21 cellular contexts compared by ENCODE assay signal in the genomic region with DNA sequence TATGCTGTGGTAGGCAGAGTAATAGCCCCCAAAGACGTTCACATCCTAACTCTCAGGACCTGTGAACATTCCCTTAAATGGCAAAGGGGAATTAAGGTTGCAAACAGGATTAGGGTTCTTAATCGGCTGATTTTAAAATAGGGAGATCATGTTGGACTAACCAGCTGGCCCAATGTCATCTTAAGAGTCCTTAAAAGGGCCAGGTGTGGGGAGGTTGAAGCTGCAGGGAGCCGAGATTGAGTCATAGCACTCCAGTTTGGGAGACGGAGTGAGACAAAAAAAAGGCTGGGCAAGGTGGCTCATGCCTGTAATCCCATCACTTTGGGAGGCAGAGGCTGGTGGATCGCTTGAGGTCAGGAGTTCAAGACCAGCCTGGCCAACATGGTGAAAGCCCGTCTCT. TPM values are rescaled to one million over a fixed set of nuclear protein-coding genes. Genes with fewer than 3 reads are reported as not detected.
DNase-seq lines count a peak whose midpoint lies in the region; ATAC-seq and TF ChIP-seq lines count a peak whose summit lies in the region.
"Had no signal": no experiment of that assay in that cellular context is flagged by ENCODE, and none has a peak within 500 bp of the region (broad histone marks: within the 10 kb centered on the region; RNA-seq: fewer than 3 reads in every experiment).

No MANE protein-coding gene starts in this region.

- H4K20me1 ChIP-seq in smooth muscle cell (ENCODE audit: low read depth) = peaks cover 31% of the 10 kb centered on the region

- no peak for DNase-seq in activated naive CD8-positive, alpha-beta T cell treated with anti-CD3 and anti-CD28 coated beads for 36 hours
- DNase-seq in T-cell (no peak), esophagus squamous epithelium (lab: John Stamatoyannopoulos, UW) (no peak), smooth muscle cell (lab: John Stamatoyannopoulos, UW; ENCODE audit: unreplicated experiment) (no peak), adrenal gland (no peak)
- no peak for DNase-seq in activated CD4-positive, alpha-beta T cell treated with anti-CD3 and anti-CD28 coated beads for 4 hours
- DNase-seq: activated CD4-positive, alpha-beta T cell treated with anti-CD3 and anti-CD28 coated beads, Interleukin-2, amount 50 U/mL, for 4 hours; activated naive CD4-positive, alpha-beta T cell treated with anti-CD3 and anti-CD28 coated beads for 36 hours; activated T-cell treated with anti-CD3 and anti-CD28 coated beads for 4 hours; body of pancreas; KBM-7; left ventricle myocardium inferior; NCI-H2029; NCI-H774; Peyer's patch; stimulated activated CD4-positive, alpha-beta T cell treated with anti-CD3 and anti-CD28 coated beads, Interleukin-4, amount 100 ng/mL, for 24 hours had no signal

- H3K79me2 ChIP-seq in smooth muscle cell (ENCODE audit: low read depth) = peaks cover 34% of the 10 kb centered on the region

- WGBS in esophagus squamous epithelium, 2 donors = 52 to 59% methylated on average over 6 of the region's 6 CpGs
- 73% methylated on average over 6 of the region's 6 CpGs for WGBS in smooth muscle cell (ENCODE audit: low lambda C conversion rate)
- 75 to 87% (median 80%) methylated on average over 6 of the region's 6 CpGs for WGBS in adrenal gland, 4 donors

- TF ChIP-seq POLR2A in esophagus squamous epithelium (IDR thresholded peaks at IDR 0.05) (no peak), adrenal gland (IDR thresholded peaks at IDR 0.05) (no peak)

- H3K27ac Mint-ChIP-seq in activated naive CD8-positive, alpha-beta T cell = no peak overlapping the region
- no peak overlapping the region for H3K27ac Mint-ChIP-seq in activated naive CD8-positive, alpha-beta T cell treated with anti-CD3 and anti-CD28 coated beads for 36 hours
- H3K27ac Mint-ChIP-seq in T-cell = peak overlapping the region in 1 of 2 donors; percentile 23
- H3K27ac Mint-ChIP-seq: activated naive CD4-positive, alpha-beta T cell treated with anti-CD3 and anti-CD28 coated beads for 36 hours had no signal

- H3K36me3 Mint-ChIP-seq in activated naive CD8-positive, alpha-beta T cell = no peaks in the 10 kb centered on the region
- H3K36me3 Mint-ChIP-seq in activated naive CD8-positive, alpha-beta T cell treated with anti-CD3 and anti-CD28 coated beads for 36 hours = peaks cover 1% of the 10 kb centered on the region
- no peaks in the 10 kb centered on the region for H3K36me3 Mint-ChIP-seq in T-cell

- peak overlapping the region; percentile 5 for H3K4me3 Mint-ChIP-seq in activated naive CD8-positive, alpha-beta T cell
- H3K4me3 Mint-ChIP-seq in activated naive CD8-positive, alpha-beta T cell treated with anti-CD3 and anti-CD28 coated beads for 36 hours = no peak overlapping the region
- H3K4me3 Mint-ChIP-seq in T-cell = peak overlapping the region in 2 of 3 donors; percentile 14 to 31
- H3K4me3 Mint-ChIP-seq: activated naive CD4-positive, alpha-beta T cell treated with anti-CD3 and anti-CD28 coated beads for 36 hours had no signal

- peaks cover 26% of the 10 kb centered on the region for H3K4me1 Mint-ChIP-seq in activated naive CD8-positive, alpha-beta T cell (ENCODE audit: low read depth)
- peaks cover 21% of the 10 kb centered on the region for H3K4me1 Mint-ChIP-seq in activated naive CD8-positive, alpha-beta T cell treated with anti-CD3 and anti-CD28 coated beads for 36 hours
- peaks cover 22 to 26% (median 24%) of the 10 kb centered on the region in 3 donors for H3K4me1 Mint-ChIP-seq in T-cell

- H3K4me3 ChIP-seq in esophagus squamous epithelium (no peak overlapping the region), smooth muscle cell (no peak overlapping the region), adrenal gland (no peak overlapping the region)
- H3K4me3 ChIP-seq: body of pancreas, left ventricle myocardium inferior, Peyer's patch, skin epidermis had no signal

- H3K36me3 ChIP-seq in esophagus squamous epithelium (no peaks in the 10 kb centered on the region), smooth muscle cell (ENCODE audit: low read depth) (no peaks in the 10 kb centered on the region), adrenal gland (replicated peaks in 1 of 2) (no peaks in the 10 kb centered on the region)
- H3K36me3 ChIP-seq: left ventricle myocardium inferior, Peyer's patch had no signal

- H3K27ac ChIP-seq in esophagus squamous epithelium (peak overlapping the region in 3 of 4 donors; percentile 39 to 52 (median 48)), smooth muscle cell (ENCODE audit: low read depth) (peak overlapping the region; percentile 88), adrenal gland (no peak overlapping the region)
- H3K27ac ChIP-seq: body of pancreas, left ventricle myocardium inferior had no signal

- no peaks in the 10 kb centered on the region for H3K9me3 Mint-ChIP-seq in activated naive CD8-positive, alpha-beta T cell (ENCODE audit: low read depth)
- H3K9me3 Mint-ChIP-seq in activated naive CD8-positive, alpha-beta T cell treated with anti-CD3 and anti-CD28 coated beads for 36 hours = no peaks in the 10 kb centered on the region
- no peaks in the 10 kb centered on the region for H3K9me3 Mint-ChIP-seq in T-cell
- H3K9me3 Mint-ChIP-seq: activated naive CD4-positive, alpha-beta T cell treated with anti-CD3 and anti-CD28 coated beads for 36 hours had no signal

- H3F3A ChIP-seq in smooth muscle cell (ENCODE audit: low read depth) = peaks cover 10% of the 10 kb centered on the region

- H3K27me3 Mint-ChIP-seq in activated naive CD8-positive, alpha-beta T cell = no peaks in the 10 kb centered on the region
- no peaks in the 10 kb centered on the region for H3K27me3 Mint-ChIP-seq in activated naive CD8-positive, alpha-beta T cell treated with anti-CD3 and anti-CD28 coated beads for 36 hours
- no peaks in the 10 kb centered on the region for H3K27me3 Mint-ChIP-seq in T-cell

- no peaks in the 10 kb centered on the region for H3K9me3 ChIP-seq in esophagus squamous epithelium
- no peaks in the 10 kb centered on the region for H3K9me3 ChIP-seq in smooth muscle cell (replicated peaks; ENCODE audit: low read depth)
- H3K9me3 ChIP-seq in adrenal gland (replicated peaks in 1 of 3) = no peaks in the 10 kb centered on the region
- H3K9me3 ChIP-seq: body of pancreas, left ventricle myocardium inferior, Peyer's patch had no signal

- H3K27me3 ChIP-seq in esophagus squamous epithelium (no peaks in the 10 kb centered on the region), smooth muscle cell (ENCODE audit: low read depth) (no peaks in the 10 kb centered on the region), adrenal gland (no peaks in the 10 kb centered on the region)
- H3K27me3 ChIP-seq: body of pancreas, Peyer's patch had no signal

- CTCF ChIA-PET in T-cell (lab: Charles Lee) = interaction anchor here in 1 of 2 donors (0.6 to 2.1 kb wide), 3 partner anchors 13 to 302 kb away, joined by 4 to 5 read pairs (median 5); no protein-coding TSS in a partner anchor

- ATAC-seq in T-cell (replicated peaks in 1 of 4) (no peak), GM21360 (IDR thresholded peaks at IDR 0.05; ENCODE audit: unreplicated experiment) (no peak)
- ATAC-seq: body of pancreas, HCT116, SK-N-SH treated with all-trans-retinoic acid at 6 μM for 48 hours had no signal

- H2AFZ ChIP-seq in smooth muscle cell (ENCODE audit: low read depth) = no peak overlapping the region

- intact Hi-C loops in esophagus squamous epithelium (cut with DNase I) = loop anchor here (5.0 kb wide), 1 partner anchor 166 kb away; no protein-coding TSS in a partner anchor
- intact Hi-C loops in adrenal gland (cut with DNase I) = loop anchor here (5.0 to 10.0 kb wide), 3 partner anchors 166 to 298 kb away; a partner anchor contains a TSS

- no peak overlapping the region for H3K9ac ChIP-seq in smooth muscle cell (ENCODE audit: low read depth)

- POLR2A ChIA-PET in T-cell (lab: Charles Lee) = interaction anchor here in 1 of 2 donors (0.6 kb wide), 1 partner anchor 21 kb away, joined by 8 read pairs; no protein-coding TSS in a partner anchor

- no peak for TF ChIP-seq CTCF in esophagus squamous epithelium (IDR thresholded peaks at IDR 0.05)
- no peak for TF ChIP-seq CTCF in smooth muscle cell (IDR thresholded peaks at IDR 0.05; ENCODE audit: borderline replicate concordance, insufficient read depth, poor library complexity, severe bottlenecking)
- no peak for TF ChIP-seq CTCF in adrenal gland (IDR thresholded peaks at IDR 0.05)

- no peak overlapping the region for H3K4me2 ChIP-seq in smooth muscle cell

- H3K4me1 ChIP-seq in esophagus squamous epithelium = peaks cover 22 to 57% (median 36%) of the 10 kb centered on the region in 3 donors
- peaks cover 6% of the 10 kb centered on the region for H3K4me1 ChIP-seq in smooth muscle cell (ENCODE audit: low read depth)
- H3K4me1 ChIP-seq in adrenal gland (replicated peaks in 1 of 2) = peaks cover 21 to 22% of the 10 kb centered on the region in 2 donors

RNA-seq across cellular contexts. Expression of a gene that starts 1.6 kb away (rescaled TPM):
- total RNA-seq in activated naive CD8-positive, alpha-beta T cell treated with anti-CD3 and anti-CD28 coated beads for 36 hours = 10 to 100 TPM; 23.2 to 27.4 TPM
- total RNA-seq in T-cell (10 to 100 TPM; 37.0 to 79.7 (median 39.4) TPM), esophagus squamous epithelium (10 to 100 TPM; 65.4 to 77.0 (median 71.5) TPM), smooth muscle cell (106 and 145 TPM in 2 replicates), adrenal gland (100 to 1,000 TPM in 6 of 8 donors, 10 to 100 TPM in 2; 84.6 to 278 (median 120) TPM)
- polyA plus RNA-seq in smooth muscle cell (52.7 and 85.9 TPM in 2 replicates), adrenal gland (100 to 1,000 TPM in 2 of 3 donors, 10 to 100 TPM in 1; 94.9 to 174 (median 138) TPM)

Comparison
In these comparisons a context has a peak if more than half of its experiments do, and no peak if none do; other contexts are left out.
1. H3K27ac ChIP-seq: peak in esophagus squamous epithelium (3 of 4) and smooth muscle cell (single experiment); none in adrenal gland (0 of 5).